17 cellular contexts compared by ENCODE assay signal in genomic region chr7:137768371-137768770, GRCh38.
"Had no signal": no experiment of that assay in that cellular context is flagged by ENCODE, and none has a peak within 500 bp of the region (broad histone marks: within the 10 kb centered on the region; RNA-seq: fewer than 3 reads in every experiment).

No MANE protein-coding gene starts in this region.

- H3K27ac Mint-ChIP-seq: activated naive CD4-positive, alpha-beta T cell treated with anti-CD3 and anti-CD28 coated beads, Interleukin-2, amount 10 ng/mL, durations not matched to agents 7 days and 5 days; mesothelial cell of epicardium had no signal

- H3K4me3 Mint-ChIP-seq: activated naive CD4-positive, alpha-beta T cell treated with anti-CD3 and anti-CD28 coated beads, Interleukin-2, amount 10 ng/mL, durations not matched to agents 7 days and 5 days; mesothelial cell of epicardium; neural crest cell had no signal

- H3K9me3 ChIP-seq: adrenal gland, body of pancreas, esophagus muscularis mucosa, tibial artery, vagina had no signal

- H3K27ac ChIP-seq: adrenal gland, body of pancreas, esophagus muscularis mucosa, tibial artery, vagina had no signal

- H3K27me3 ChIP-seq: adrenal gland, body of pancreas, esophagus muscularis mucosa, tibial artery, vagina had no signal

- H3K4me1 Mint-ChIP-seq: activated naive CD4-positive, alpha-beta T cell treated with anti-CD3 and anti-CD28 coated beads, Interleukin-2, amount 10 ng/mL, durations not matched to agents 7 days and 5 days; mesothelial cell of epicardium had no signal

- H3K9me3 Mint-ChIP-seq: activated naive CD4-positive, alpha-beta T cell treated with anti-CD3 and anti-CD28 coated beads, Interleukin-2, amount 10 ng/mL, durations not matched to agents 7 days and 5 days; neural crest cell had no signal

- DNase-seq: activated CD4-positive, alpha-beta T cell treated with anti-CD3 and anti-CD28 coated beads for 48 hours; activated CD8-positive, alpha-beta memory T cell treated with anti-CD3 and anti-CD28 coated beads for 24 hours; activated naive CD4-positive, alpha-beta T cell treated with anti-CD3 and anti-CD28 coated beads, Interleukin-2, amount 10 ng/mL, durations not matched to agents 7 days and 5 days; adrenal gland; body of pancreas; cerebellar nuclear complex; dermis blood vessel endothelial cell; hippocampal formation; kidney glomerular epithelial cell; posterior cingulate gyrus; small intestine; T-helper 1 cell; tibial artery had no signal

- H3K4me3 ChIP-seq: adrenal gland, body of pancreas, esophagus muscularis mucosa, tibial artery, vagina had no signal

- ATAC-seq: body of pancreas had no signal

- H3K36me3 ChIP-seq: adrenal gland, esophagus muscularis mucosa, tibial artery, vagina had no signal

- H3K36me3 Mint-ChIP-seq: activated naive CD4-positive, alpha-beta T cell treated with anti-CD3 and anti-CD28 coated beads, Interleukin-2, amount 10 ng/mL, durations not matched to agents 7 days and 5 days; mesothelial cell of epicardium had no signal

- H3K4me1 ChIP-seq: adrenal gland, body of pancreas, vagina had no signal
